12 cellular contexts compared by ENCODE assay signal in the genomic region with DNA sequence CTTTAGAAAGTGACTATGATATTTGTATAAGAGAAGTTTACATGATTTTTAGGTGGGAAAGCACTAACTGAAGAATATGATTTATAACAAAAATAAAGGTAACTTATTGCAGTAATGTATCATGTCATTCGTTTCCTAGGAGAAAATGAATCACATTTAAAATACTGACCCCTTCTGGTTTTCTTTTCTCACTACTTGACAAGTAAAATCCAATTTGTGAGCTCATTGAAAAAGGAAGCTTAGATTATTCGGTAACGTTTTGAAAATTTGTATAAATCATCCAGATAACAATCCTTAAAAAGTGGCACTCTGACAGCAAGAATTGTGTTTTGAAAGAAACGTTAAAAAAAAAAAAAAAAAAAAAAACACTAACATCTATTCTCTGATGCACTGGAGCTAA. TPM values are rescaled to one million over a fixed set of nuclear protein-coding genes. Genes with fewer than 3 reads are reported as not detected.
DNase-seq lines count a peak whose midpoint lies in the region; ATAC-seq and TF ChIP-seq lines count a peak whose summit lies in the region.
"Had no signal": no experiment of that assay in that cellular context is flagged by ENCODE, and none has a peak within 500 bp of the region (broad histone marks: within the 10 kb centered on the region; RNA-seq: fewer than 3 reads in every experiment).

No MANE protein-coding gene starts in this region.

- H3K4me3 Mint-ChIP-seq in activated naive CD8-positive, alpha-beta T cell treated with anti-CD3 and anti-CD28 coated beads for 36 hours: no peak overlapping the region
- H3K4me3 Mint-ChIP-seq in activated CD4-positive, alpha-beta memory T cell treated with anti-CD3 and anti-CD28 coated beads, Interleukin-2, amount 10 ng/mL, durations not matched to agents 7 days and 5 days: no peak overlapping the region
- H3K4me3 Mint-ChIP-seq: T-helper 2 cell treated with Interferon-gamma antibody and Interleukin-4, amounts not matched to agents 5 μg/mL and 100 μg/mL, for 36 hours had no signal

- H3K27ac Mint-ChIP-seq in activated naive CD8-positive, alpha-beta T cell treated with anti-CD3 and anti-CD28 coated beads for 36 hours: no peak overlapping the region
- no peak overlapping the region for H3K27ac Mint-ChIP-seq in activated CD4-positive, alpha-beta memory T cell treated with anti-CD3 and anti-CD28 coated beads, Interleukin-2, amount 10 ng/mL, durations not matched to agents 7 days and 5 days
- H3K27ac Mint-ChIP-seq: T-helper 2 cell treated with Interferon-gamma antibody and Interleukin-4, amounts not matched to agents 5 μg/mL and 100 μg/mL, for 36 hours had no signal

- peaks cover 10% of the 10 kb centered on the region for H3K36me3 Mint-ChIP-seq in activated naive CD8-positive, alpha-beta T cell treated with anti-CD3 and anti-CD28 coated beads for 36 hours
- peaks cover 41% of the 10 kb centered on the region for H3K36me3 Mint-ChIP-seq in activated CD4-positive, alpha-beta memory T cell treated with anti-CD3 and anti-CD28 coated beads, Interleukin-2, amount 10 ng/mL, durations not matched to agents 7 days and 5 days (ENCODE audit: low read depth)

- in situ Hi-C loops in GM13976 (cut with MboI; ENCODE audit: low sequenced_read_pairs, unreplicated experiment): no loop called here

- no peaks in the 10 kb centered on the region for H3K27me3 Mint-ChIP-seq in activated naive CD8-positive, alpha-beta T cell treated with anti-CD3 and anti-CD28 coated beads for 36 hours
- no peaks in the 10 kb centered on the region for H3K27me3 Mint-ChIP-seq in activated CD4-positive, alpha-beta memory T cell treated with anti-CD3 and anti-CD28 coated beads, Interleukin-2, amount 10 ng/mL, durations not matched to agents 7 days and 5 days

- ATAC-seq in GM18861 (IDR thresholded peaks at IDR 0.05; ENCODE audit: unreplicated experiment): no peak
- ATAC-seq: esophagus mucosa had no signal

- no peak for DNase-seq in AG09309 (ENCODE audit: low read depth)
- peak; percentile 30 for DNase-seq in HCEC 1CT
- DNase-seq in RPMI7951 (ENCODE audit: low read depth): peak; percentile 6
- DNase-seq in fibroblast of the aortic adventitia (ENCODE audit: low read depth): peak; percentile 29
- DNase-seq in activated naive CD8-positive, alpha-beta T cell treated with anti-CD3 and anti-CD28 coated beads for 36 hours: no peak
- no peak for DNase-seq in GM13976 (ENCODE audit: low spot score)
- no peak for DNase-seq in activated CD4-positive, alpha-beta memory T cell treated with anti-CD3 and anti-CD28 coated beads, Interleukin-2, amount 10 ng/mL, durations not matched to agents 7 days and 5 days
- DNase-seq: NCI-H748 treated with DMSO at 0.1 percent for 48 hours; stimulated activated naive CD4-positive, alpha-beta T cell had no signal

- TF ChIP-seq CTCF in AG09309 (IDR thresholded peaks at IDR 0.05; ENCODE audit: control insufficient read depth, insufficient read depth, low read depth, low read length, missing control alignments) (peak; percentile 21), fibroblast of the aortic adventitia (IDR thresholded peaks at IDR 0.05; ENCODE audit: insufficient read depth, low read length) (peak; percentile 25), GM13976 (IDR thresholded peaks at IDR 0.05; ENCODE audit: borderline replicate concordance, control extremely low read depth, extremely low read depth, insufficient read depth, missing control alignments) (no peak)

- H3K4me3 ChIP-seq in AG09309 (ENCODE audit: control insufficient read depth, low read depth, low read length) (no peak overlapping the region), fibroblast of the aortic adventitia (ENCODE audit: low read depth, low read length) (no peak overlapping the region)

- no peaks in the 10 kb centered on the region for H3K4me1 Mint-ChIP-seq in activated naive CD8-positive, alpha-beta T cell treated with anti-CD3 and anti-CD28 coated beads for 36 hours
- peaks cover 5% of the 10 kb centered on the region for H3K4me1 Mint-ChIP-seq in activated CD4-positive, alpha-beta memory T cell treated with anti-CD3 and anti-CD28 coated beads, Interleukin-2, amount 10 ng/mL, durations not matched to agents 7 days and 5 days

- POLR2A ChIA-PET in activated CD4-positive, alpha-beta memory T cell treated with anti-CD3 and anti-CD28 coated beads, Interleukin-2, amount 10 ng/mL, durations not matched to agents 7 days and 5 days (lab: Charles Lee): no interaction called here

- CTCF ChIA-PET in activated CD4-positive, alpha-beta memory T cell treated with anti-CD3 and anti-CD28 coated beads, Interleukin-2, amount 10 ng/mL, durations not matched to agents 7 days and 5 days (lab: Charles Lee): interaction anchor here (0.6 to 1.3 kb wide), 4 partner anchors 10 to 121 kb away, joined by 3 to 6 read pairs (median 4); no protein-coding TSS in a partner anchor

- no peaks in the 10 kb centered on the region for H3K9me3 Mint-ChIP-seq in activated naive CD8-positive, alpha-beta T cell treated with anti-CD3 and anti-CD28 coated beads for 36 hours
- H3K9me3 Mint-ChIP-seq in activated CD4-positive, alpha-beta memory T cell treated with anti-CD3 and anti-CD28 coated beads, Interleukin-2, amount 10 ng/mL, durations not matched to agents 7 days and 5 days: no peaks in the 10 kb centered on the region
- H3K9me3 Mint-ChIP-seq: T-helper 2 cell treated with Interferon-gamma antibody and Interleukin-4, amounts not matched to agents 5 μg/mL and 100 μg/mL, for 36 hours had no signal

RNA-seq across cellular contexts. Expression of gene NSUN3, which starts 39.0 kb away (rescaled TPM):
- 9.7 and 12.3 TPM in 2 replicates for total RNA-seq in RPMI7951 (2014; rRNA removed; shearing (Covaris generic))
- 16.4 and 17.8 TPM in 2 replicates for total RNA-seq in fibroblast of the aortic adventitia (ENCODE audit: low replicate concordance)
- total RNA-seq in activated naive CD8-positive, alpha-beta T cell treated with anti-CD3 and anti-CD28 coated beads for 36 hours: 10 to 100 TPM; 13.2 to 13.5 TPM
- 10 to 100 TPM; 15.2 to 16.1 TPM for total RNA-seq in activated CD4-positive, alpha-beta memory T cell treated with anti-CD3 and anti-CD28 coated beads, Interleukin-2, amount 10 ng/mL, durations not matched to agents 7 days and 5 days

RNA-seq across cellular contexts. Expression of gene DHFR2, which starts 39.1 kb away (rescaled TPM):
- 4.0 and 4.6 TPM in 2 replicates for total RNA-seq in RPMI7951 (2014; rRNA removed; shearing (Covaris generic))
- total RNA-seq in fibroblast of the aortic adventitia (ENCODE audit: low replicate concordance): 3.7 and 6.9 TPM in 2 replicates
- total RNA-seq in activated naive CD8-positive, alpha-beta T cell treated with anti-CD3 and anti-CD28 coated beads for 36 hours: 1 to 10 TPM; 6.6 to 7.1 TPM
- 10 to 100 TPM in 1 of 2 experiments, 1 to 10 TPM in 1; 9.4 to 10.4 TPM for total RNA-seq in activated CD4-positive, alpha-beta memory T cell treated with anti-CD3 and anti-CD28 coated beads, Interleukin-2, amount 10 ng/mL, durations not matched to agents 7 days and 5 days

Comparison
In these comparisons a context has a peak if more than half of its experiments do, and no peak if none do; other contexts are left out.
1. DNase-seq: peak in HCEC 1CT (single experiment), RPMI7951 (single experiment) and fibroblast of the aortic adventitia (single experiment); none in AG09309 (single experiment), activated naive CD8-positive, alpha-beta T cell treated with anti-CD3 and anti-CD28 coated beads for 36 hours (single experiment), GM13976 (single experiment) and activated CD4-positive, alpha-beta memory T cell treated with anti-CD3 and anti-CD28 coated beads, Interleukin-2, amount 10 ng/mL, durations not matched to agents 7 days and 5 days (single experiment).